In the genomic region with DNA sequence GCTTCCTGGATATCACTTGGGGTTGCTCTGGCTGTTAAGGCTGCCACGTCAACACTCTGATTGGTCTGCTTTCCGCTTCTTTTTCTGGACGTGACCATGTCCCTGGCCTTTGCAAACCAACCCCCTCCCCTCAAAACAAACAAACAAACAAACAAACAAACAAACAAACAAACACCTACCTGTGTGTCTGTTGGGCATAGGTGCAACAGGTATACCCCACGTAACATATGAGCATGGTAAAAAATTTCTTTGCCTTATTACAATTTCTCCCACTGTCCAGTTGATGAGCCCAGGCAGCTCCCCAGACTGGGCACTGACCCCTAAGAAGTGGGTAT, we compare ENCODE assay signal across 22 cellular contexts.
DNase-seq lines count a peak whose midpoint lies in the region; FAIRE-seq and TF ChIP-seq lines count a peak whose summit lies in the region.
"Had no signal": no experiment of that assay in that cellular context is flagged by ENCODE, and none has a peak within 500 bp of the region (broad histone marks: within the 10 kb centered on the region; RNA-seq: fewer than 3 reads in every experiment).

No MANE protein-coding gene starts in this region.

- H3K36me3 Mint-ChIP-seq in T-helper 1 cell treated with Interleukin-12 subunit alpha and Interleukin-12 subunit beta and Interleukin-4 antibody, amounts not matched to agents 30 μg/mL and 1 μg/mL, for 36 hours (ENCODE audit: low read depth): peaks cover 3% of the 10 kb centered on the region
- H3K36me3 Mint-ChIP-seq in neural progenitor cell: peaks cover 25% of the 10 kb centered on the region
- H3K36me3 Mint-ChIP-seq: T-cell had no signal

- H3K36me3 ChIP-seq in MM.1S (replicated peaks; ENCODE audit: insufficient read depth, low read length) (no peaks in the 10 kb centered on the region), BE2C (peaks cover 8% of the 10 kb centered on the region; the same call in 1 of the 2 replicates), kidney (ENCODE audit: control insufficient read depth in 1 of 2, insufficient read depth in 2 of 2, low read length in 2 of 2) (no peaks in the 10 kb centered on the region), neural progenitor cell (no peaks in the 10 kb centered on the region)
- H3K36me3 ChIP-seq: upper lobe of right lung had no signal

- H3K4me1 ChIP-seq in MM.1S (ENCODE audit: low read length) (peaks cover 7% of the 10 kb centered on the region), BE2C (peaks cover 5% of the 10 kb centered on the region; the same call in 1 of the 2 replicates), kidney (ENCODE audit: control insufficient read depth in 1 of 2, insufficient read depth in 1 of 2, low read depth in 1 of 2, low read length in 2 of 2) (no peaks in the 10 kb centered on the region), neural progenitor cell (peaks cover 5% of the 10 kb centered on the region)
- H3K4me1 ChIP-seq: upper lobe of right lung had no signal

- FAIRE-seq in kidney (lab: Jason Lieb, UNC): no peak
- FAIRE-seq: endometrium, G401.6, GM18507, RCC 7860, TTC549 had no signal

- H2AFZ ChIP-seq in MM.1S (ENCODE audit: low read length): peak overlapping the region; percentile 47; the same call in 1 of the 2 replicates
- no peak overlapping the region for H2AFZ ChIP-seq in neural progenitor cell (replicated peaks)

- H3K4me2 ChIP-seq in MM.1S (ENCODE audit: low read depth, low read length) (no peak overlapping the region), neural progenitor cell (no peak overlapping the region)

- H3K27me3 ChIP-seq in MM.1S (replicated peaks; ENCODE audit: insufficient read depth, low read length) (no peaks in the 10 kb centered on the region), dorsolateral prefrontal cortex (no peaks in the 10 kb centered on the region), BE2C (no peaks in the 10 kb centered on the region), neural progenitor cell (no peaks in the 10 kb centered on the region)
- H3K27me3 ChIP-seq: upper lobe of right lung had no signal

- no peaks in the 10 kb centered on the region for H3K27me3 Mint-ChIP-seq in T-helper 1 cell treated with Interleukin-12 subunit alpha and Interleukin-12 subunit beta and Interleukin-4 antibody, amounts not matched to agents 30 μg/mL and 1 μg/mL, for 36 hours (ENCODE audit: low read depth)
- peaks cover 7% of the 10 kb centered on the region for H3K27me3 Mint-ChIP-seq in neural progenitor cell (ENCODE audit: insufficient read depth, low read depth)
- H3K27me3 Mint-ChIP-seq: activated T-cell treated with anti-CD3 and anti-CD28 coated beads, Interleukin-2, amount 50 U/mL, for 24 hours had no signal

- no peak overlapping the region for H3K9ac ChIP-seq in MM.1S (ENCODE audit: low read length)
- H3K9ac ChIP-seq in kidney (ENCODE audit: low read length in 2 of 2): no peak overlapping the region
- no peak overlapping the region for H3K9ac ChIP-seq in neural progenitor cell

- no peak overlapping the region for H3K4me3 Mint-ChIP-seq in T-helper 1 cell treated with Interleukin-12 subunit alpha and Interleukin-12 subunit beta and Interleukin-4 antibody, amounts not matched to agents 30 μg/mL and 1 μg/mL, for 36 hours
- H3K4me3 Mint-ChIP-seq in neural progenitor cell: no peak overlapping the region
- H3K4me3 Mint-ChIP-seq: activated T-cell treated with anti-CD3 and anti-CD28 coated beads, Interleukin-2, amount 50 U/mL, for 24 hours; T-cell had no signal

- intact Hi-C loops in dorsolateral prefrontal cortex (cut with DNase I): no loop called here
- intact Hi-C loops in posterior vena cava (cut with DNase I): no loop called here
- intact Hi-C loops in kidney (cut with DNase I): no loop called here

- H3K4me3 ChIP-seq in MM.1S (ENCODE audit: low read length): no peak overlapping the region
- H3K4me3 ChIP-seq in dorsolateral prefrontal cortex: no peak overlapping the region
- H3K4me3 ChIP-seq in BE2C (ENCODE audit: low read depth, low read length): no peak overlapping the region
- H3K4me3 ChIP-seq in kidney (ENCODE audit: low read length in 2 of 2): no peak overlapping the region
- H3K4me3 ChIP-seq in neural progenitor cell: no peak overlapping the region
- H3K4me3 ChIP-seq: coronary artery, smooth muscle cell, upper lobe of right lung had no signal

- no peak overlapping the region for H3K27ac ChIP-seq in MM.1S (ENCODE audit: low read length)
- peak overlapping the region in 30 of 59 donors; percentile 3 to 92 (median 72) for H3K27ac ChIP-seq in dorsolateral prefrontal cortex
- no peak overlapping the region for H3K27ac ChIP-seq in kidney (ENCODE audit: low read depth in 2 of 2, low read length in 2 of 2)
- no peak overlapping the region for H3K27ac ChIP-seq in neural progenitor cell
- H3K27ac ChIP-seq: coronary artery, upper lobe of right lung had no signal

- H3K79me2 ChIP-seq in MM.1S (ENCODE audit: low read length) (no peaks in the 10 kb centered on the region), neural progenitor cell (ENCODE audit: low read depth) (no peaks in the 10 kb centered on the region)

- H3F3A ChIP-seq in MM.1S (ENCODE audit: insufficient read depth, low read length): no peaks in the 10 kb centered on the region
- H3F3A ChIP-seq in neural progenitor cell (ENCODE audit: low read depth): no peaks in the 10 kb centered on the region

- TF ChIP-seq CTCF in MM.1S (IDR thresholded peaks at IDR 0.05; ENCODE audit: low read length) (no peak), dorsolateral prefrontal cortex (IDR thresholded peaks at IDR 0.05 in 54 of 56, conservative IDR thresholded peaks at IDR 0.05 in 2 of 56; ENCODE audit: low read depth in 1 of 56, partially characterized antibody in 56 of 56) (no peak), BE2C (IDR thresholded peaks at IDR 0.05; ENCODE audit: low read depth, low read length) (no peak), kidney (IDR thresholded peaks at IDR 0.05; ENCODE audit: borderline replicate concordance, extremely low read depth, insufficient read depth) (no peak), neural progenitor cell (IDR thresholded peaks at IDR 0.05) (no peak)

- no peaks in the 10 kb centered on the region for H3K9me3 Mint-ChIP-seq in T-helper 1 cell treated with Interleukin-12 subunit alpha and Interleukin-12 subunit beta and Interleukin-4 antibody, amounts not matched to agents 30 μg/mL and 1 μg/mL, for 36 hours
- H3K9me3 Mint-ChIP-seq in neural progenitor cell: no peaks in the 10 kb centered on the region
- H3K9me3 Mint-ChIP-seq: activated T-cell treated with anti-CD3 and anti-CD28 coated beads, Interleukin-2, amount 50 U/mL, for 24 hours; T-cell had no signal

- DNase-seq in T-helper 1 cell (no peak), MM.1S (no peak), dorsolateral prefrontal cortex (no peak), posterior vena cava (ENCODE audit: low spot score) (peak; percentile 16), BE2C (no peak), kidney (no peak), neural progenitor cell (ENCODE audit: low spot score) (no peak)
- DNase-seq: activated CD4-positive, alpha-beta T cell treated with anti-CD3 and anti-CD28 coated beads for 4 hours; activated naive CD4-positive, alpha-beta T cell; GOT3; occipital lobe had no signal

- H3K4me1 Mint-ChIP-seq in T-helper 1 cell treated with Interleukin-12 subunit alpha and Interleukin-12 subunit beta and Interleukin-4 antibody, amounts not matched to agents 30 μg/mL and 1 μg/mL, for 36 hours (ENCODE audit: low read depth): peaks cover 2% of the 10 kb centered on the region
- H3K4me1 Mint-ChIP-seq in neural progenitor cell: peaks cover 17% of the 10 kb centered on the region
- H3K4me1 Mint-ChIP-seq: T-cell had no signal

- H3K9me3 ChIP-seq in MM.1S (replicated peaks; ENCODE audit: insufficient read depth, low read length): no peaks in the 10 kb centered on the region
- H3K9me3 ChIP-seq in BE2C: no peaks in the 10 kb centered on the region
- H3K9me3 ChIP-seq in kidney (ENCODE audit: control insufficient read depth in 1 of 2, low read length in 2 of 2): no peaks in the 10 kb centered on the region
- H3K9me3 ChIP-seq in neural progenitor cell (ENCODE audit: low read depth): no peaks in the 10 kb centered on the region
- H3K9me3 ChIP-seq: upper lobe of right lung had no signal

- no peaks in the 10 kb centered on the region for H3K9me2 ChIP-seq in MM.1S (replicated peaks; ENCODE audit: insufficient read depth, low read length)

- peak overlapping the region; percentile 60 for H3K27ac Mint-ChIP-seq in T-helper 1 cell treated with Interleukin-12 subunit alpha and Interleukin-12 subunit beta and Interleukin-4 antibody, amounts not matched to agents 30 μg/mL and 1 μg/mL, for 36 hours
- no peak overlapping the region for H3K27ac Mint-ChIP-seq in neural progenitor cell
- H3K27ac Mint-ChIP-seq: activated T-cell treated with anti-CD3 and anti-CD28 coated beads, Interleukin-2, amount 50 U/mL, for 24 hours; T-cell had no signal

- no peaks in the 10 kb centered on the region for H4K20me1 ChIP-seq in MM.1S (ENCODE audit: insufficient read depth, low read length)
- peaks cover 3% of the 10 kb centered on the region for H4K20me1 ChIP-seq in neural progenitor cell (ENCODE audit: low read depth)

Comparison
In these comparisons a context has a peak if more than half of its experiments do, and no peak if none do; other contexts are left out.
1. H3K27ac ChIP-seq: peak in dorsolateral prefrontal cortex (30 of 59); none in MM.1S (single experiment), kidney (0 of 2) and neural progenitor cell (single experiment).